Comparison of ENCODE assay signal across 26 cellular contexts in the genomic region with DNA sequence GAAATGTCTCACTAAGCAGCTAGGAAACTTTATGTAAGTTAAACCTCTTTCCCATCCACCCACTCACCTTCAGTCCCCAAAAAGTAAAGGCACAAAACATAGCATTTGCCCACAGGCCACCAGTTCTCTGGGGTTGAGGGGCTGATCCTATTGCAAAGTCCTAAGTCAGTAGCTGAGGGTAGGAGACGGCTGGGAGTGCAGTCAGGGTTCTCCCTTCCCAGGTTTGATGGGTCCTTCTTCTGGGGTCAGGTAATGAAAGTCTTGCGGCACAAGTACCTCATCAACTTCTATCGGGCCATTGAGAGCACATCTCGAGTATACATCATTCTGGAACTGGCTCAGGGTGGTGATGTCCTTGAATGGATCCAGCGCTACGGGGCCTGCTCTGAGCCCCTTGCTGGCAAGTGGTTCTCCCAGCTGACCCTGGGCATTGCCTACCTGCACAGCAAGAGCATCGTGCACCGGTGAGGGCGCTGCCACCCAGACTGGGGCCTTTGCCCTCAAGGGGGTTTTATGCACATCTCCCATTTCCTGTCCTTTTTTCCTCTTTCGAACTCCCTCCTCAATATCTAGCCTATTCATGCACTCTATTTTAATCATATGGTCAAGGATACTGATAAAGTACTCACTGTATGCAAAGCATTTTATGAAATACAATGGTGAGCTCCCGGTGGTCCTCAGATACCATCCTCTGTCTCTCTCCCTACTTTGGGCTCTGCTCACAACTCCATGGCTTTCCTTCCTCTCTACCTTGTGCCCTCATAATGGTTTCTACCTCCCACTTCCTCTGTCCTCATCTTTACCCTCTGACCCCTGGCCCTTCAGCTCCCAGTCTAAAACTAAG. TPM values are rescaled to one million over a fixed set of nuclear protein-coding genes. Genes with fewer than 3 reads are reported as not detected.
DNase-seq lines count a peak whose midpoint lies in the region; ATAC-seq and TF ChIP-seq lines count a peak whose summit lies in the region.
"Had no signal": no experiment of that assay in that cellular context is flagged by ENCODE, and none has a peak within 500 bp of the region (broad histone marks: within the 10 kb centered on the region; RNA-seq: fewer than 3 reads in every experiment).

No MANE protein-coding gene starts in this region.

- peaks cover 58% of the 10 kb centered on the region for H3K36me3 Mint-ChIP-seq in CD4-positive, CD25-positive, alpha-beta regulatory T cell
- peaks cover 15 to 85% (median 25%) of the 10 kb centered on the region in 3 donors for H3K36me3 Mint-ChIP-seq in CD8-positive, alpha-beta memory T cell
- H3K36me3 Mint-ChIP-seq in activated naive CD8-positive, alpha-beta T cell treated with anti-CD3 and anti-CD28 coated beads for 36 hours = peaks cover 71% of the 10 kb centered on the region
- H3K36me3 Mint-ChIP-seq in natural killer cell = peaks cover 18% of the 10 kb centered on the region

- no peak for TF ChIP-seq CTCF in natural killer cell (IDR thresholded peaks at IDR 0.05)
- no peak for TF ChIP-seq CTCF in GM10248 (IDR thresholded peaks at IDR 0.05; ENCODE audit: control extremely low read depth, extremely low read depth, low read depth, missing control alignments)

- H3K27me3 Mint-ChIP-seq in CD4-positive, CD25-positive, alpha-beta regulatory T cell = no peaks in the 10 kb centered on the region
- H3K27me3 Mint-ChIP-seq in CD8-positive, alpha-beta memory T cell = peaks cover 0 to 3% of the 10 kb centered on the region in 2 donors
- H3K27me3 Mint-ChIP-seq in activated naive CD8-positive, alpha-beta T cell treated with anti-CD3 and anti-CD28 coated beads for 36 hours = no peaks in the 10 kb centered on the region
- no peaks in the 10 kb centered on the region for H3K27me3 Mint-ChIP-seq in natural killer cell (ENCODE audit: low read depth in 2 of 2)
- H3K27me3 Mint-ChIP-seq: activated CD8-positive, alpha-beta memory T cell treated with anti-CD3 and anti-CD28 coated beads, Interleukin-2, amount 10 ng/mL, durations not matched to agents 7 days and 5 days; memory B cell had no signal

- H3K9me3 ChIP-seq in CD4-positive, CD25-positive, alpha-beta regulatory T cell (ENCODE audit: control insufficient read depth in 2 of 2, low read length in 2 of 2) = no peaks in the 10 kb centered on the region
- H3K9me3 ChIP-seq in CD8-positive, alpha-beta memory T cell (ENCODE audit: low read length) = no peaks in the 10 kb centered on the region
- H3K9me3 ChIP-seq: vagina had no signal

- peak overlapping the region in 2 of 3 donors; percentile 77 to 78 for H3K27ac Mint-ChIP-seq in CD4-positive, CD25-positive, alpha-beta regulatory T cell
- H3K27ac Mint-ChIP-seq in CD8-positive, alpha-beta memory T cell = peak overlapping the region; percentile 39 to 97 (median 94)
- H3K27ac Mint-ChIP-seq in activated naive CD8-positive, alpha-beta T cell treated with anti-CD3 and anti-CD28 coated beads for 36 hours = peak overlapping the region; percentile 18
- H3K27ac Mint-ChIP-seq in natural killer cell = peak overlapping the region; percentile 86 to 87
- H3K27ac Mint-ChIP-seq: activated CD8-positive, alpha-beta memory T cell treated with anti-CD3 and anti-CD28 coated beads, Interleukin-2, amount 10 ng/mL, durations not matched to agents 7 days and 5 days; memory B cell had no signal

- no peaks in the 10 kb centered on the region for H3K27me3 ChIP-seq in CD4-positive, CD25-positive, alpha-beta regulatory T cell (ENCODE audit: control insufficient read depth, insufficient read depth, low read length)
- H3K27me3 ChIP-seq in CD8-positive, alpha-beta memory T cell (ENCODE audit: insufficient read depth, low read length, poor library complexity, severe bottlenecking) = no peaks in the 10 kb centered on the region
- H3K27me3 ChIP-seq: vagina had no signal

- H3K4me3 Mint-ChIP-seq in CD4-positive, CD25-positive, alpha-beta regulatory T cell = peak overlapping the region in 1 of 4 donors; percentile 10
- peak overlapping the region in 4 of 7 donors; percentile 3 to 22 (median 18) for H3K4me3 Mint-ChIP-seq in CD8-positive, alpha-beta memory T cell
- no peak overlapping the region for H3K4me3 Mint-ChIP-seq in activated naive CD8-positive, alpha-beta T cell treated with anti-CD3 and anti-CD28 coated beads for 36 hours
- H3K4me3 Mint-ChIP-seq in natural killer cell = no peak overlapping the region
- H3K4me3 Mint-ChIP-seq: activated CD8-positive, alpha-beta memory T cell treated with anti-CD3 and anti-CD28 coated beads, Interleukin-2, amount 10 ng/mL, durations not matched to agents 7 days and 5 days; memory B cell had no signal

- CTCF ChIA-PET in CD8-positive, alpha-beta memory T cell (lab: Charles Lee) = interaction anchor here (1.0 to 2.0 kb wide), 4 partner anchors 10 to 159 kb away, joined by 3 to 6 read pairs (median 4); partner anchors contain the start of genes IPO4, IRF9 and MDP1
- CTCF ChIA-PET in GM10248 (lab: Yijun Ruan, JAX) = interaction anchor here (0.9 to 2.4 kb wide), 5 partner anchors 9 to 68 kb away, joined by 3 to 17 read pairs (median 3); partner anchors contain the start of genes IRF9, MDP1 and TM9SF1

- peaks cover 7% of the 10 kb centered on the region for H3K4me1 ChIP-seq in CD4-positive, CD25-positive, alpha-beta regulatory T cell (ENCODE audit: control insufficient read depth, insufficient read depth, low read length, poor library complexity, severe bottlenecking)
- H3K4me1 ChIP-seq in CD8-positive, alpha-beta memory T cell (ENCODE audit: insufficient read depth, low read length) = peaks cover 11% of the 10 kb centered on the region

- H3K4me1 Mint-ChIP-seq in CD4-positive, CD25-positive, alpha-beta regulatory T cell = peaks cover 15 to 55% (median 28%) of the 10 kb centered on the region in 4 donors
- H3K4me1 Mint-ChIP-seq in CD8-positive, alpha-beta memory T cell = peaks cover 40 to 69% (median 54%) of the 10 kb centered on the region in 3 donors
- peaks cover 21% of the 10 kb centered on the region for H3K4me1 Mint-ChIP-seq in activated naive CD8-positive, alpha-beta T cell treated with anti-CD3 and anti-CD28 coated beads for 36 hours
- H3K4me1 Mint-ChIP-seq in natural killer cell = peaks cover 31 to 33% of the 10 kb centered on the region in 2 donors

- H3K36me3 ChIP-seq in CD4-positive, CD25-positive, alpha-beta regulatory T cell (ENCODE audit: control insufficient read depth, insufficient read depth, low read length) = peaks cover 57% of the 10 kb centered on the region
- peaks cover 45% of the 10 kb centered on the region for H3K36me3 ChIP-seq in CD8-positive, alpha-beta memory T cell (ENCODE audit: insufficient read depth, low read length)

- no peak for DNase-seq in CD4-positive, CD25-positive, alpha-beta regulatory T cell
- no peak for DNase-seq in CD8-positive, alpha-beta memory T cell
- no peak for DNase-seq in activated naive CD8-positive, alpha-beta T cell treated with anti-CD3 and anti-CD28 coated beads for 36 hours
- no peak for DNase-seq in natural killer cell
- no peak for DNase-seq in NCI-H1694 treated with DMSO at 0.1 percent for 48 hours (lab: John Stamatoyannopoulos, UW)
- no peak for DNase-seq in GM10248 (ENCODE audit: extremely low spot score)
- DNase-seq in activated gamma-delta T cell treated with Interleukin-2 at 50 U/mL for 16 hours = no peak
- DNase-seq: activated CD4-positive, alpha-beta T cell treated with anti-CD3 and anti-CD28 coated beads for 1 hour; activated CD8-positive, alpha-beta memory T cell treated with anti-CD3 and anti-CD28 coated beads, Interleukin-2, amount 10 ng/mL, durations not matched to agents 7 days and 5 days; activated effector memory CD4-positive, alpha-beta T cell treated with Interleukin-2 at 50 U/mL for 16 hours; amygdala; left cardiac atrium; NCI-H1105 treated with DMSO at 0.1 percent for 48 hours; NCI-H2081 treated with DMSO at 0.1 percent for 48 hours; NCI-H446; OCI-M1; retina; Right ventricle myocardium superior; stimulated activated CD4-positive, alpha-beta T cell treated with anti-CD3 and anti-CD28 coated beads, Interleukin-12 subunit alpha, Interleukin-12 subunit beta, amount 100 ng/mL, for 4 hours had no signal

- no peak overlapping the region for H3K27ac ChIP-seq in CD4-positive, CD25-positive, alpha-beta regulatory T cell (ENCODE audit: insufficient read depth, low read length, poor library complexity, severe bottlenecking)
- no peak overlapping the region for H3K27ac ChIP-seq in CD8-positive, alpha-beta memory T cell (ENCODE audit: low read depth, low read length)
- H3K27ac ChIP-seq: vagina had no signal

- peaks cover 0 to 2% (median 0%) of the 10 kb centered on the region in 7 donors for H3K9me3 Mint-ChIP-seq in CD4-positive, CD25-positive, alpha-beta regulatory T cell
- peaks cover 0 to 2% (median 0%) of the 10 kb centered on the region in 5 donors for H3K9me3 Mint-ChIP-seq in CD8-positive, alpha-beta memory T cell
- peaks cover 12% of the 10 kb centered on the region for H3K9me3 Mint-ChIP-seq in activated naive CD8-positive, alpha-beta T cell treated with anti-CD3 and anti-CD28 coated beads for 36 hours
- H3K9me3 Mint-ChIP-seq in natural killer cell = no peaks in the 10 kb centered on the region

- intact Hi-C loops in natural killer cell (cut with micrococcal nuclease) = no loop called here

- ATAC-seq in CD4-positive, CD25-positive, alpha-beta regulatory T cell (ENCODE audit: low read depth in 2 of 2) = no peak
- ATAC-seq in natural killer cell = no peak
- ATAC-seq: activated CD8-positive, alpha-beta memory T cell treated with anti-CD3 and anti-CD28 coated beads, Interleukin-2, amount 10 ng/mL, durations not matched to agents 7 days and 5 days; left cardiac atrium had no signal

- no peak overlapping the region for H3K4me3 ChIP-seq in CD4-positive, CD25-positive, alpha-beta regulatory T cell (ENCODE audit: low read depth, low read length)
- H3K4me3 ChIP-seq in CD8-positive, alpha-beta memory T cell (ENCODE audit: low read length) = no peak overlapping the region
- H3K4me3 ChIP-seq: vagina had no signal

- POLR2A ChIA-PET in CD8-positive, alpha-beta memory T cell (lab: Charles Lee) = no interaction called here
- POLR2A ChIA-PET in GM10248 (lab: Yijun Ruan, JAX) = interaction anchor here (0.7 to 1.4 kb wide), 2 partner anchors 11 to 65 kb away, joined by 3 to 5 read pairs; partner anchors contain the start of genes RABGGTA and TM9SF1

RNA-seq across cellular contexts. Expression of gene TSSK4, which starts 1.0 kb away (rescaled TPM):
- 0.44 TPM for total RNA-seq in CD4-positive, CD25-positive, alpha-beta regulatory T cell
- polyA plus RNA-seq in CD4-positive, CD25-positive, alpha-beta regulatory T cell = 1 to 10 TPM in 3 of 4 donors, under 1 TPM in 1; 0.86 to 1.5 (median 1.2) TPM
- total RNA-seq in CD8-positive, alpha-beta memory T cell = under 1 TPM; 0.26 to 0.44 TPM
- polyA plus RNA-seq in CD8-positive, alpha-beta memory T cell = 1.2 TPM
- not detected for total RNA-seq in activated naive CD8-positive, alpha-beta T cell treated with anti-CD3 and anti-CD28 coated beads for 36 hours
- 1 to 10 TPM; 1.3 to 2.9 (median 1.5) TPM for total RNA-seq in natural killer cell
- total RNA-seq: glomerular endothelial cell, myocyte, osteocyte, Right ventricle myocardium superior, temporal lobe had no signal
- polyA plus RNA-seq: fibroblast of lung had no signal

RNA-seq across cellular contexts. Expression of gene CHMP4A, which starts 6.8 kb away (rescaled TPM):
- total RNA-seq in CD4-positive, CD25-positive, alpha-beta regulatory T cell = 108 TPM
- polyA plus RNA-seq in CD4-positive, CD25-positive, alpha-beta regulatory T cell = 100 to 1,000 TPM; 122 to 154 (median 142) TPM
- total RNA-seq in CD8-positive, alpha-beta memory T cell = 10 to 100 TPM; 86.4 to 87.6 TPM
- polyA plus RNA-seq in CD8-positive, alpha-beta memory T cell = 159 TPM
- total RNA-seq in activated naive CD8-positive, alpha-beta T cell treated with anti-CD3 and anti-CD28 coated beads for 36 hours = 10 to 100 TPM; 54.4 to 58.9 TPM
- total RNA-seq in natural killer cell = 100 to 1,000 TPM; 105 to 118 (median 115) TPM

RNA-seq across cellular contexts. Expression of gene MDP1, which starts 9.4 kb away (rescaled TPM):
- total RNA-seq in CD4-positive, CD25-positive, alpha-beta regulatory T cell = 6.0 TPM
- 10 to 100 TPM; 29.0 to 52.6 (median 35.6) TPM for polyA plus RNA-seq in CD4-positive, CD25-positive, alpha-beta regulatory T cell
- total RNA-seq in CD8-positive, alpha-beta memory T cell = 10 to 100 TPM; 15.5 to 16.2 TPM
- 25.8 TPM for polyA plus RNA-seq in CD8-positive, alpha-beta memory T cell
- 10 to 100 TPM; 19.4 to 20.9 TPM for total RNA-seq in activated naive CD8-positive, alpha-beta T cell treated with anti-CD3 and anti-CD28 coated beads for 36 hours
- total RNA-seq in natural killer cell = 1 to 10 TPM; 4.0 to 6.1 (median 5.5) TPM

RNA-seq across cellular contexts. Expression of gene TM9SF1, which starts 11.2 kb away (rescaled TPM):
- total RNA-seq in CD4-positive, CD25-positive, alpha-beta regulatory T cell = 20.0 TPM
- 10 to 100 TPM; 36.8 to 42.3 (median 40.0) TPM for polyA plus RNA-seq in CD4-positive, CD25-positive, alpha-beta regulatory T cell
- 10 to 100 TPM; 31.3 to 34.0 TPM for total RNA-seq in CD8-positive, alpha-beta memory T cell
- 30.0 TPM for polyA plus RNA-seq in CD8-positive, alpha-beta memory T cell
- total RNA-seq in activated naive CD8-positive, alpha-beta T cell treated with anti-CD3 and anti-CD28 coated beads for 36 hours = 10 to 100 TPM; 20.7 to 22.5 TPM
- total RNA-seq in natural killer cell = 10 to 100 TPM; 15.2 to 32.1 (median 28.7) TPM

RNA-seq across cellular contexts. Expression of gene IPO4, which starts 17.9 kb away (rescaled TPM):
- total RNA-seq in CD4-positive, CD25-positive, alpha-beta regulatory T cell = 33.7 TPM
- polyA plus RNA-seq in CD4-positive, CD25-positive, alpha-beta regulatory T cell = 10 to 100 TPM; 13.0 to 14.8 (median 14.1) TPM
- 100 to 1,000 TPM; 164 to 172 TPM for total RNA-seq in CD8-positive, alpha-beta memory T cell
- 20.9 TPM for polyA plus RNA-seq in CD8-positive, alpha-beta memory T cell
- total RNA-seq in activated naive CD8-positive, alpha-beta T cell treated with anti-CD3 and anti-CD28 coated beads for 36 hours = 100 to 1,000 TPM; 152 to 161 TPM
- total RNA-seq in natural killer cell = 10 to 100 TPM; 46.2 to 61.5 (median 51.9) TPM

Comparison
In these comparisons a context has a peak if more than half of its experiments do, and no peak if none do; other contexts are left out.
1. H3K27ac Mint-ChIP-seq: peak in every context shown above with its lines; median percentile 94 in CD8-positive, alpha-beta memory T cell; 86 in natural killer cell; 78 in CD4-positive, CD25-positive, alpha-beta regulatory T cell; 18 in activated naive CD8-positive, alpha-beta T cell treated with anti-CD3 and anti-CD28 coated beads for 36 hours.
2. H3K4me3 Mint-ChIP-seq: peak in CD8-positive, alpha-beta memory T cell (4 of 7); none in activated naive CD8-positive, alpha-beta T cell treated with anti-CD3 and anti-CD28 coated beads for 36 hours (single experiment) and natural killer cell (single experiment).